1 cellular context compared by ENCODE assay signal in the genomic region with DNA sequence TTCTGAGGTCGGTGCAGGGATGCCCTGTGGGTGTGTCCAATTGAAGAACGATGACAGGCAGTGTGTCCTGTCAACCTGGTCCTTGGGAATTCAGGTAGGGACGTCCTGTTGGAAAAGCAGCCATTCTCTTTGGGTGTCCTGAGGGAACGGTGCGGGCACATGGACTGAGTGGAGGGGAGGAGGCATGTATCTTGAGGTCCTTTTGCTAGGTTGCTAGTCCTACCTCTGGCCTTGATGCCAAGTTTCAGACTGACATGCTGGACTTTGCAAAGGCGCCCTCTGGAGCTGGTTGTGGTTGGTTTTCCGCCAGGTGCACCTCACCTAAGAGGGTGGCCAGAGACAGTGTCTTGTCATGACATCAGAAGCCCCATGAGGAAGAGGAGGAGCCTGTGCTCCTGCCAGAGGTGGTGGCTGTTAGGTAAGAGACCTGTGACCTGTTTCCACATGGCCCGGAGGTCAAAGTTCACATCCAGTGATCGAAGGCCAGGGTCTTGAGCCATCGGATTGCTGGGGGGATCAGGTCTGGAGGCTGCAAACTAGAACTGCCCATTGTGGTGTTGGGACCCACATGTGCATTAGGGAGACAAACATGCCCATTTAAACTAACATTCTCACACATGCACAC.
TF ChIP-seq lines count a peak whose summit lies in the region.

No MANE protein-coding gene starts in this region.

TF ChIP-seq in SK-N-SH treated with all-trans-retinoic acid at 6 μM for 48 hours, 23 proteins besides CTCF, POLR2A, EP300 and RAD21 (continued from another document):
- TF ChIP-seq, protein P1, sequence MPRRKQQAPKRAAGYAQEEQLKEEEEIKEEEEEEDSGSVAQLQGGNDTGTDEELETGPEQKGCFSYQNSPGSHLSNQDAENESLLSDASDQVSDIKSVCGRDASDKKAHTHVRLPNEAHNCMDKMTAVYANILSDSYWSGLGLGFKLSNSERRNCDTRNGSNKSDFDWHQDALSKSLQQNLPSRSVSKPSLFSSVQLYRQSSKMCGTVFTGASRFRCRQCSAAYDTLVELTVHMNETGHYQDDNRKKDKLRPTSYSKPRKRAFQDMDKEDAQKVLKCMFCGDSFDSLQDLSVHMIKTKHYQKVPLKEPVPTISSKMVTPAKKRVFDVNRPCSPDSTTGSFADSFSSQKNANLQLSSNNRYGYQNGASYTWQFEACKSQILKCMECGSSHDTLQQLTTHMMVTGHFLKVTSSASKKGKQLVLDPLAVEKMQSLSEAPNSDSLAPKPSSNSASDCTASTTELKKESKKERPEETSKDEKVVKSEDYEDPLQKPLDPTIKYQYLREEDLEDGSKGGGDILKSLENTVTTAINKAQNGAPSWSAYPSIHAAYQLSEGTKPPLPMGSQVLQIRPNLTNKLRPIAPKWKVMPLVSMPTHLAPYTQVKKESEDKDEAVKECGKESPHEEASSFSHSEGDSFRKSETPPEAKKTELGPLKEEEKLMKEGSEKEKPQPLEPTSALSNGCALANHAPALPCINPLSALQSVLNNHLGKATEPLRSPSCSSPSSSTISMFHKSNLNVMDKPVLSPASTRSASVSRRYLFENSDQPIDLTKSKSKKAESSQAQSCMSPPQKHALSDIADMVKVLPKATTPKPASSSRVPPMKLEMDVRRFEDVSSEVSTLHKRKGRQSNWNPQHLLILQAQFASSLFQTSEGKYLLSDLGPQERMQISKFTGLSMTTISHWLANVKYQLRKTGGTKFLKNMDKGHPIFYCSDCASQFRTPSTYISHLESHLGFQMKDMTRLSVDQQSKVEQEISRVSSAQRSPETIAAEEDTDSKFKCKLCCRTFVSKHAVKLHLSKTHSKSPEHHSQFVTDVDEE (CRISPR knock-in tag; IDR thresholded peaks at IDR 0.05), result no peak
- TF ChIP-seq ESRRG (CRISPR knock-in tag; IDR thresholded peaks at IDR 0.05) (no peak), ISL1 (CRISPR knock-in tag; IDR thresholded peaks at IDR 0.05) (no peak), ZFP3 (CRISPR knock-in tag; IDR thresholded peaks at IDR 0.05) (no peak), ZNF8 (CRISPR knock-in tag; IDR thresholded peaks at IDR 0.05) (no peak), ZC3H10 (CRISPR knock-in tag; IDR thresholded peaks at IDR 0.05) (no peak), TOX (CRISPR knock-in tag; IDR thresholded peaks at IDR 0.05; ENCODE audit: borderline replicate concordance) (no peak), ZNF565 (CRISPR knock-in tag; conservative IDR thresholded peaks at IDR 0.05; ENCODE audit: low read depth) (no peak), CSDC2 (CRISPR knock-in tag; IDR thresholded peaks at IDR 0.05) (no peak), RARB (CRISPR knock-in tag; IDR thresholded peaks at IDR 0.05) (no peak), PATZ1 (CRISPR knock-in tag; IDR thresholded peaks at IDR 0.05; ENCODE audit: borderline replicate concordance) (no peak), SNAI2 (CRISPR knock-in tag; IDR thresholded peaks at IDR 0.05) (no peak), ZFP30 (CRISPR knock-in tag; IDR thresholded peaks at IDR 0.05) (no peak), TCF4 (CRISPR knock-in tag; IDR thresholded peaks at IDR 0.05; ENCODE audit: borderline replicate concordance) (no peak), ARNTL (CRISPR knock-in tag; IDR thresholded peaks at IDR 0.05; ENCODE audit: borderline replicate concordance, low read depth) (no peak), BACH2 (CRISPR knock-in tag; IDR thresholded peaks at IDR 0.05; ENCODE audit: borderline replicate concordance) (no peak)
